Comparison of ENCODE assay signal across 8 cellular contexts in the genomic region with DNA sequence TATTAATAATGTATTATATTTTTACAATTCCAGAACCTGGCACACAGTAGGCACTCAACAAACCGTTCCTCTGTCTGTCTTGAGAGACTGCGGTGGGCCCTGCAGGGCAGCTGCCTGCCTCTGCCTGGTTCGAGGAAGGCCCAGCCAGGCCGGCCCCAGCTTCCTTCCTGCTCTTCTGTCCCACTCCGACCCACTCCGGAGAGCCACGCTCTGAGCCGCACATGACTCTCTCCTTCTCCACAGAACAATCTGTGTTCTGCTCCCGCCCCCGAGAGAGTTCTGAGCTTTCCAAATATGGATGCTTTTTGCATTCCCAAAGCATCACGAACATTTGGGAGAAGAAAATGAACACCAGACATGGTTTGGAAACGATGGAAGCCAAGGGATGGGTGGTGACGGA. TPM values are rescaled to one million over a fixed set of nuclear protein-coding genes. Genes with fewer than 3 reads are reported as not detected.
DNase-seq lines count a peak whose midpoint lies in the region; ATAC-seq and TF ChIP-seq lines count a peak whose summit lies in the region.

No MANE protein-coding gene starts in this region.

- no peak for DNase-seq in CD14-positive monocyte (ENCODE audit: low spot score)
- DNase-seq in HL-60 (ENCODE audit: low read depth in 1 of 2, low spot score in 1 of 2): no peak
- DNase-seq in astrocyte of the cerebellum (ENCODE audit: low read depth): no peak
- DNase-seq in immature natural killer cell: no peak
- peak; percentile 15 for DNase-seq in stimulated activated CD4-positive, alpha-beta T cell treated with anti-CD3 and anti-CD28 coated beads, Interleukin-4, amount 100 ng/mL, for 24 hours
- DNase-seq in globus pallidus (ENCODE audit: low spot score): no peak
- DNase-seq in NK-92 (lab: John Stamatoyannopoulos, UW; ENCODE audit: unreplicated experiment): no peak

- H3K27ac ChIP-seq in HL-60 (replicated peaks): peak overlapping the region; percentile 62

- H3K4me3 ChIP-seq in HL-60 (replicated peaks; ENCODE audit: insufficient read depth, low read length) (no peak overlapping the region), astrocyte of the cerebellum (ENCODE audit: low read depth, low read length) (peak overlapping the region; percentile 40)

- peaks cover 15% of the 10 kb centered on the region for H3K4me1 Mint-ChIP-seq in CD14-positive monocyte
- peaks cover 8 to 17% of the 10 kb centered on the region in 2 donors for H3K4me1 Mint-ChIP-seq in immature natural killer cell

- peaks cover 4 to 8% (median 5%) of the 10 kb centered on the region in 3 donors for H3K27me3 Mint-ChIP-seq in CD14-positive monocyte (ENCODE audit: low read depth in 3 of 3)
- H3K27me3 Mint-ChIP-seq in immature natural killer cell (ENCODE audit: low read depth in 3 of 3): peaks cover 2 to 6% (median 3%) of the 10 kb centered on the region in 3 donors

- TF ChIP-seq CTCF in CD14-positive monocyte (IDR thresholded peaks at IDR 0.05) (no peak), HL-60 (IDR thresholded peaks at IDR 0.05; ENCODE audit: insufficient read depth, low read length) (no peak), astrocyte of the cerebellum (IDR thresholded peaks at IDR 0.05; ENCODE audit: low read depth, low read length, missing control alignments) (no peak)

- no peaks in the 10 kb centered on the region for H3K27me3 ChIP-seq in HL-60 (ENCODE audit: insufficient read depth, poor library complexity, severe bottlenecking)

- H3K36me3 Mint-ChIP-seq in CD14-positive monocyte (peaks cover 0 to 2% of the 10 kb centered on the region in 2 donors), immature natural killer cell (peaks cover 5 to 8% (median 8%) of the 10 kb centered on the region in 3 donors)

- H3K4me3 Mint-ChIP-seq in CD14-positive monocyte (peak overlapping the region; percentile 80 to 88), immature natural killer cell (peak overlapping the region; percentile 78 to 87 (median 83))

- in situ Hi-C loops in astrocyte of the cerebellum (cut with HindIII; ENCODE audit: low sequenced_read_pairs): no loop called here

- intact Hi-C loops in CD14-positive monocyte (cut with micrococcal nuclease): loop anchor here (1.0 to 10.0 kb wide), 6 partner anchors 68 to 807 kb away; a partner anchor contains a TSS

- H3K9me3 Mint-ChIP-seq in CD14-positive monocyte (peaks cover 2 to 16% (median 14%) of the 10 kb centered on the region in 7 donors), immature natural killer cell (peaks cover 6 to 17% (median 14%) of the 10 kb centered on the region in 6 donors)

- no peak for ATAC-seq in GM19328 (IDR thresholded peaks at IDR 0.05; ENCODE audit: unreplicated experiment)

- H3K27ac Mint-ChIP-seq in CD14-positive monocyte: peak overlapping the region in 6 of 7 donors; percentile 35 to 87 (median 79)
- peak overlapping the region; percentile 51 to 85 (median 68) for H3K27ac Mint-ChIP-seq in immature natural killer cell

RNA-seq across cellular contexts. Expression of a gene that starts 57.3 kb away (rescaled TPM):
- polyA plus RNA-seq in CD14-positive monocyte (1 to 10 TPM in 1 of 2 donors, under 1 TPM in 1; 0.87 to 1.2 TPM), immature natural killer cell (1 to 10 TPM in 2 of 3 donors, not detected in 1; 1.0 to 1.1 TPM)
